16 cellular contexts compared by ENCODE assay signal in the genomic region with DNA sequence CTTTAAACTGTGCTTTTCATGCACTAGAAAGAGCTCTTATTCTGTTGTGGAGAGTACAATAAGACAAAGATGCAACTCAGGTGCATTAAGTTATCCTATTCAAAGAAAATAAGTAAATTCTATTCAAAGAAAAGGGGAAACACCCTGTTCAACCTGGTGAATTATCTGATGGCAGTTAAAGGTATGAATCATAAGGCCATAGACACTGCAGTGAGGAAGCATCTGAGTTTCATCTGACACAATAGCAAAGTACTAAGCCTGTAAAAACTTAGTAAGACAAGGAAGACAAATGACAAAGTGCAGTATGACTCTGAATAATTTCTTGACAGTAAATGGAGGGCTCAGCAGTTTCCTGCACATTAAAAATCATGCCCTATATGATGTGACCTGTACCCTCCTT.
DNase-seq lines count a peak whose midpoint lies in the region; ATAC-seq, FAIRE-seq and TF ChIP-seq lines count a peak whose summit lies in the region.
"Had no signal": no experiment of that assay in that cellular context is flagged by ENCODE, and none has a peak within 500 bp of the region (broad histone marks: within the 10 kb centered on the region; RNA-seq: fewer than 3 reads in every experiment).

No MANE protein-coding gene starts in this region.

- DNase-seq in ELR (ENCODE audit: low read depth) (peak; percentile 46), M059J (ENCODE audit: low read depth) (peak; percentile 35), bronchial epithelial cell (ENCODE audit: low read depth) (peak; percentile 60), body of pancreas (no peak), occipital lobe (lab: John Stamatoyannopoulos, UW) (no peak)
- DNase-seq: CD4-positive, CD25-positive, alpha-beta regulatory T cell; DMS79; GM23248; MG63; NCI-H1092 treated with DMSO at 0.1 percent for 48 hours; NCI-H510A treated with DMSO at 0.1 percent for 48 hours; Peyer's patch; SHP77 had no signal

- H3K27me3 ChIP-seq in bronchial epithelial cell (ENCODE audit: control insufficient read depth, insufficient read depth, low read length) (no peaks in the 10 kb centered on the region), mucosa of rectum (ENCODE audit: control insufficient read depth in 2 of 2, insufficient read depth in 2 of 2, low read length in 2 of 2) (no peaks in the 10 kb centered on the region), body of pancreas (no peaks in the 10 kb centered on the region)
- H3K27me3 ChIP-seq: MG63, Peyer's patch had no signal

- intact Hi-C loops in body of pancreas (cut with DNase I) = no loop called here

- no peaks in the 10 kb centered on the region for H3K9me3 ChIP-seq in mucosa of rectum (ENCODE audit: control insufficient read depth in 2 of 2, low read length in 2 of 2)
- H3K9me3 ChIP-seq in body of pancreas = no peaks in the 10 kb centered on the region
- H3K9me3 ChIP-seq: MG63, Peyer's patch had no signal

- TF ChIP-seq CTCF in bronchial epithelial cell (IDR thresholded peaks at IDR 0.05; ENCODE audit: insufficient read depth, low read length, severe bottlenecking) (no peak), body of pancreas (IDR thresholded peaks at IDR 0.05) (no peak)

- H3K36me3 ChIP-seq in bronchial epithelial cell (ENCODE audit: control insufficient read depth, insufficient read depth, low read length) = no peaks in the 10 kb centered on the region
- no peaks in the 10 kb centered on the region for H3K36me3 ChIP-seq in mucosa of rectum (ENCODE audit: control insufficient read depth in 2 of 2, insufficient read depth in 2 of 2, low read length in 2 of 2)
- H3K36me3 ChIP-seq in body of pancreas (replicated peaks in 1 of 2; ENCODE audit: insufficient read depth in 1 of 2, low read depth in 2 of 2) = no peaks in the 10 kb centered on the region
- H3K36me3 ChIP-seq: MG63, Peyer's patch had no signal

- no peak overlapping the region for H3K9ac ChIP-seq in mucosa of rectum (ENCODE audit: low read depth in 1 of 2, low read length in 2 of 2)
- H3K9ac ChIP-seq: GM23248, KMS-11 had no signal

- H3K27ac ChIP-seq in mucosa of rectum (ENCODE audit: low read depth in 2 of 2, low read length in 2 of 2) (peak overlapping the region; percentile 41 to 70), body of pancreas (no peak overlapping the region)
- H3K27ac ChIP-seq: GM23248, KMS-11 had no signal

- no peak for TF ChIP-seq POLR2A in body of pancreas (IDR thresholded peaks at IDR 0.05)

- no peak for ATAC-seq in HG02870 (IDR thresholded peaks at IDR 0.05; ENCODE audit: unreplicated experiment)
- ATAC-seq in body of pancreas = no peak

- peaks cover 0 to 7% of the 10 kb centered on the region in 2 donors for H3K4me1 ChIP-seq in mucosa of rectum (ENCODE audit: control insufficient read depth in 2 of 2, insufficient read depth in 2 of 2, low read length in 2 of 2)
- no peaks in the 10 kb centered on the region for H3K4me1 ChIP-seq in body of pancreas

- no peak for FAIRE-seq in bronchial epithelial cell (lab: Jason Lieb, UNC)

- H3K4me3 ChIP-seq in bronchial epithelial cell (ENCODE audit: low read depth, low read length) (no peak overlapping the region), mucosa of rectum (ENCODE audit: low read length in 2 of 2) (no peak overlapping the region), body of pancreas (no peak overlapping the region)
- H3K4me3 ChIP-seq: GM23248, MG63, Peyer's patch had no signal

Comparison
In these comparisons a context has a peak if more than half of its experiments do, and no peak if none do; other contexts are left out.
1. DNase-seq: peak in ELR (single experiment), M059J (single experiment) and bronchial epithelial cell (single experiment); none in body of pancreas (0 of 4) and occipital lobe (single experiment).
2. H3K27ac ChIP-seq: peak in mucosa of rectum (2 of 2); none in body of pancreas (0 of 4).